ENCODE assay signal across 8 cellular contexts in genomic region chr7:45001138-45001694, GRCh38. TPM values are rescaled to one million over a fixed set of nuclear protein-coding genes. Genes with fewer than 3 reads are reported as not detected.
DNase-seq lines count a peak whose midpoint lies in the region; ATAC-seq and TF ChIP-seq lines count a peak whose summit lies in the region.

No MANE protein-coding gene starts in this region.

- H3K9me2 ChIP-seq in Karpas-422 (replicated peaks; ENCODE audit: insufficient read depth, low read length): no peaks in the 10 kb centered on the region

- peak overlapping the region; percentile 64 for H3K27ac ChIP-seq in CD4-positive, alpha-beta memory T cell (ENCODE audit: low read depth, low read length)
- H3K27ac ChIP-seq in Karpas-422 (ENCODE audit: low read length) (peak overlapping the region; percentile 98), endodermal cell (ENCODE audit: low read depth, low read length) (no peak overlapping the region)

- H3K27me3 ChIP-seq in CD4-positive, alpha-beta memory T cell (ENCODE audit: insufficient read depth, low read length): no peaks in the 10 kb centered on the region
- H3K27me3 ChIP-seq in Karpas-422 (ENCODE audit: low read length) (no peaks in the 10 kb centered on the region), endodermal cell (ENCODE audit: control insufficient read depth, insufficient read depth, low read length, poor library complexity, severe bottlenecking) (no peaks in the 10 kb centered on the region)

- H3K9ac ChIP-seq in Karpas-422 (ENCODE audit: low read length) (peak overlapping the region; percentile 98), endodermal cell (ENCODE audit: extremely low read depth, low read length, poor library complexity, severe bottlenecking) (peak overlapping the region; percentile 75)

- peak overlapping the region; percentile 53 to 84 for H3K4me3 ChIP-seq in CD4-positive, alpha-beta memory T cell (ENCODE audit: low read length in 2 of 2)
- peak overlapping the region; percentile 99 for H3K4me3 ChIP-seq in Karpas-422 (ENCODE audit: low read length)
- peak overlapping the region; percentile 89 for H3K4me3 ChIP-seq in endodermal cell (ENCODE audit: low read length)

- 53 to 68% methylated on average over 10 of the region's 10 CpGs for WGBS in endodermal cell (ENCODE audit: insufficient coverage in 1 of 2, insufficient read length in 1 of 2), 2 experiments

- TF ChIP-seq CTCF in endodermal cell (conservative IDR thresholded peaks at IDR 0.05) (no peak), osteocyte (IDR thresholded peaks at IDR 0.05) (no peak)

- peaks cover 18% of the 10 kb centered on the region for H4K20me1 ChIP-seq in Karpas-422 (ENCODE audit: insufficient read depth, low read depth, low read length)

- no peaks in the 10 kb centered on the region for H3K27me3 Mint-ChIP-seq in CD4-positive, alpha-beta memory T cell
- no peaks in the 10 kb centered on the region for H3K27me3 Mint-ChIP-seq in activated CD4-positive, alpha-beta memory T cell treated with anti-CD3 and anti-CD28 coated beads for 36 hours
- H3K27me3 Mint-ChIP-seq in endodermal cell (ENCODE audit: insufficient read depth) (no peaks in the 10 kb centered on the region), osteocyte (ENCODE audit: unreplicated experiment) (no peaks in the 10 kb centered on the region)

- peaks cover 5 to 15% of the 10 kb centered on the region in 2 donors for H3K36me3 Mint-ChIP-seq in CD4-positive, alpha-beta memory T cell
- peaks cover 27% of the 10 kb centered on the region for H3K36me3 Mint-ChIP-seq in activated CD4-positive, alpha-beta memory T cell treated with anti-CD3 and anti-CD28 coated beads for 36 hours
- H3K36me3 Mint-ChIP-seq in endodermal cell (ENCODE audit: low read depth): peaks cover 7% of the 10 kb centered on the region
- H3K36me3 Mint-ChIP-seq in osteocyte (ENCODE audit: unreplicated experiment): no peaks in the 10 kb centered on the region

- peaks cover 61% of the 10 kb centered on the region for H3K4me1 ChIP-seq in CD4-positive, alpha-beta memory T cell (ENCODE audit: insufficient read depth, low read length)
- peaks cover 67% of the 10 kb centered on the region for H3K4me1 ChIP-seq in Karpas-422 (ENCODE audit: low read length)
- H3K4me1 ChIP-seq in endodermal cell (ENCODE audit: control insufficient read depth, insufficient read depth, low read length): no peaks in the 10 kb centered on the region

- CTCF ChIA-PET in CD4-positive, alpha-beta memory T cell (lab: Charles Lee; ENCODE audit: partially characterized antibody): interaction anchor here (0.7 to 9.9 kb wide), 19 partner anchors 12 to 176 kb away, joined by 3 to 150 read pairs (median 5); partner anchors contain the start of genes MYO1G and TBRG4
- CTCF ChIA-PET in activated CD4-positive, alpha-beta memory T cell treated with anti-CD3 and anti-CD28 coated beads for 36 hours (lab: Charles Lee): interaction anchor here (0.9 to 6.3 kb wide), 14 partner anchors 11 to 135 kb away, joined by 3 to 46 read pairs (median 6); partner anchors contain the start of gene MYO1G

- no peaks in the 10 kb centered on the region for H3K36me3 ChIP-seq in CD4-positive, alpha-beta memory T cell (ENCODE audit: insufficient read depth, low read length)
- H3K36me3 ChIP-seq in Karpas-422 (ENCODE audit: insufficient read depth, low read length) (peaks cover 10% of the 10 kb centered on the region; the same call in 1 of the 2 replicates), endodermal cell (ENCODE audit: control insufficient read depth, insufficient read depth, low read length) (peaks cover 3% of the 10 kb centered on the region)

- peak overlapping the region; percentile 100 for H3K4me2 ChIP-seq in Karpas-422 (ENCODE audit: low read depth, low read length, poor library complexity, severe bottlenecking)

- peak; percentile 72 to 90 (median 76) for DNase-seq in CD4-positive, alpha-beta memory T cell
- DNase-seq in Karpas-422 (peak; percentile 89), endodermal cell (peak; percentile 68), osteocyte (ENCODE audit: extremely low spot score, unreplicated experiment) (no peak), NCI-H524 treated with DMSO at 0.1 percent for 48 hours (lab: John Stamatoyannopoulos, UW) (no peak), ecto neural progenitor cell (ENCODE audit: low spot score) (no peak)
- DNase-seq in activated CD4-positive, alpha-beta memory T cell treated with anti-CD3 and anti-CD28 coated beads for 36 hours: peak; percentile 82

- H3K9me3 Mint-ChIP-seq in CD4-positive, alpha-beta memory T cell: peaks cover 0 to 3% (median 0%) of the 10 kb centered on the region in 8 donors
- no peaks in the 10 kb centered on the region for H3K9me3 Mint-ChIP-seq in activated CD4-positive, alpha-beta memory T cell treated with anti-CD3 and anti-CD28 coated beads for 36 hours
- H3K9me3 Mint-ChIP-seq in endodermal cell: no peaks in the 10 kb centered on the region
- H3K9me3 Mint-ChIP-seq in osteocyte (ENCODE audit: unreplicated experiment): no peaks in the 10 kb centered on the region

- ATAC-seq in GM19324 (IDR thresholded peaks at IDR 0.05; ENCODE audit: low FRiP score, unreplicated experiment): peak; percentile 21

- H3K4me3 Mint-ChIP-seq in CD4-positive, alpha-beta memory T cell: peak overlapping the region; percentile 86 to 94 (median 91)
- H3K4me3 Mint-ChIP-seq in activated CD4-positive, alpha-beta memory T cell treated with anti-CD3 and anti-CD28 coated beads for 36 hours: peak overlapping the region; percentile 83
- H3K4me3 Mint-ChIP-seq in endodermal cell (peak overlapping the region; percentile 88), osteocyte (ENCODE audit: unreplicated experiment) (peak overlapping the region; percentile 75)

- POLR2A ChIA-PET in CD4-positive, alpha-beta memory T cell (lab: Charles Lee; ENCODE audit: partially characterized antibody): interaction anchor here (0.9 to 20.2 kb wide), 26 partner anchors 10 to 427 kb away, joined by 3 to 479 read pairs (median 6); partner anchors contain the start of genes DDX56, MYO1G, PURB and TBRG4
- POLR2A ChIA-PET in activated CD4-positive, alpha-beta memory T cell treated with anti-CD3 and anti-CD28 coated beads for 36 hours (lab: Charles Lee): interaction anchor here (0.7 to 7.5 kb wide), 21 partner anchors 10 to 418 kb away, joined by 3 to 208 read pairs (median 5); partner anchors contain the start of genes H2AZ2, MYO1G, PURB and TBRG4

- peak overlapping the region; percentile 89 to 96 (median 96) for H3K27ac Mint-ChIP-seq in CD4-positive, alpha-beta memory T cell
- H3K27ac Mint-ChIP-seq in activated CD4-positive, alpha-beta memory T cell treated with anti-CD3 and anti-CD28 coated beads for 36 hours: peak overlapping the region; percentile 94
- H3K27ac Mint-ChIP-seq in endodermal cell (peak overlapping the region; percentile 4), osteocyte (ENCODE audit: unreplicated experiment) (peak overlapping the region; percentile 82)

- H3K9me3 ChIP-seq in CD4-positive, alpha-beta memory T cell (ENCODE audit: control insufficient read depth in 1 of 2, low read length in 2 of 2): no peaks in the 10 kb centered on the region
- H3K9me3 ChIP-seq in Karpas-422 (ENCODE audit: low read length) (no peaks in the 10 kb centered on the region), endodermal cell (ENCODE audit: control insufficient read depth, low read length) (no peaks in the 10 kb centered on the region)

- no peak overlapping the region for H2AFZ ChIP-seq in Karpas-422 (ENCODE audit: low read length)

- peaks cover 58% of the 10 kb centered on the region for H3K79me2 ChIP-seq in Karpas-422 (ENCODE audit: low read length)

- peaks cover 32 to 58% (median 43%) of the 10 kb centered on the region in 4 donors for H3K4me1 Mint-ChIP-seq in CD4-positive, alpha-beta memory T cell
- peaks cover 53% of the 10 kb centered on the region for H3K4me1 Mint-ChIP-seq in activated CD4-positive, alpha-beta memory T cell treated with anti-CD3 and anti-CD28 coated beads for 36 hours (ENCODE audit: low read depth)
- peaks cover 11% of the 10 kb centered on the region for H3K4me1 Mint-ChIP-seq in endodermal cell
- H3K4me1 Mint-ChIP-seq in osteocyte (ENCODE audit: unreplicated experiment): peaks cover 22% of the 10 kb centered on the region

- intact Hi-C loops in CD4-positive, alpha-beta memory T cell (cut with micrococcal nuclease): loop anchor here (1.0 kb wide), 1 partner anchor 26 kb away; no protein-coding TSS in a partner anchor
- intact Hi-C loops in activated CD4-positive, alpha-beta memory T cell treated with anti-CD3 and anti-CD28 coated beads for 36 hours (cut with micrococcal nuclease): loop anchor here (1.0 to 2.0 kb wide), 4 partner anchors 26 to 800 kb away; partner anchors contain the start of genes OGDH, TBRG4 and YKT6

RNA-seq across cellular contexts. Expression of gene CCM2, which starts 1.2 kb away (rescaled TPM):
- total RNA-seq in CD4-positive, alpha-beta memory T cell: 100 to 1,000 TPM; 192 to 200 TPM
- polyA plus RNA-seq in CD4-positive, alpha-beta memory T cell: 10 to 100 TPM; 82.1 to 91.9 TPM
- 42.5 and 78.8 TPM in 2 replicates for total RNA-seq in Karpas-422 (2014; rRNA removed; shearing (Covaris generic); ENCODE audit: low replicate concordance)
- total RNA-seq in activated CD4-positive, alpha-beta memory T cell treated with anti-CD3 and anti-CD28 coated beads for 36 hours: 10 to 100 TPM; 85.2 to 89.6 TPM
- total RNA-seq in endodermal cell (10 to 100 TPM; 37.4 to 38.1 TPM), osteocyte (41.4 and 42.3 TPM in 2 replicates)
- 36.7 TPM for polyA plus RNA-seq in endodermal cell (2013, experiment 1 of 2)
- 40.5 TPM for polyA plus RNA-seq in endodermal cell (2013, experiment 2 of 2)

RNA-seq across cellular contexts. Expression of gene MYO1G, which starts 22.4 kb away (rescaled TPM):
- total RNA-seq in CD4-positive, alpha-beta memory T cell: 10 to 100 TPM; 92.9 to 94.2 TPM
- 100 to 1,000 TPM; 143 to 168 TPM for polyA plus RNA-seq in CD4-positive, alpha-beta memory T cell
- total RNA-seq in Karpas-422 (2014; rRNA removed; shearing (Covaris generic); ENCODE audit: low replicate concordance): 62.4 and 130 TPM in 2 replicates
- total RNA-seq in activated CD4-positive, alpha-beta memory T cell treated with anti-CD3 and anti-CD28 coated beads for 36 hours: 100 to 1,000 TPM; 429 to 436 TPM
- total RNA-seq in endodermal cell: under 1 TPM; 0.11 to 0.33 TPM
- polyA plus RNA-seq in endodermal cell (2013, experiment 1 of 2): 0.07 TPM
- polyA plus RNA-seq in endodermal cell (2013, experiment 2 of 2): 0.12 TPM
- 0.05 TPM in 1 of 2 replicates, not detected in the other for total RNA-seq in osteocyte

Comparison
In these comparisons a context has a peak if more than half of its experiments do, and no peak if none do; other contexts are left out.
1. DNase-seq: peak in CD4-positive, alpha-beta memory T cell (5 of 5), Karpas-422 (single experiment), activated CD4-positive, alpha-beta memory T cell treated with anti-CD3 and anti-CD28 coated beads for 36 hours (single experiment) and endodermal cell (single experiment); none in osteocyte (single experiment), NCI-H524 treated with DMSO at 0.1 percent for 48 hours (single experiment) and ecto neural progenitor cell (single experiment).
2. H3K27ac Mint-ChIP-seq: peak in every context shown above with its lines; median percentile 96 in CD4-positive, alpha-beta memory T cell; 94 in activated CD4-positive, alpha-beta memory T cell treated with anti-CD3 and anti-CD28 coated beads for 36 hours; 82 in osteocyte; 4 in endodermal cell.
3. RNA of gene MYO1G, which starts 22.4 kb away (total RNA-seq): 429 to 436 TPM in activated CD4-positive, alpha-beta memory T cell treated with anti-CD3 and anti-CD28 coated beads for 36 hours, 92.9 to 94.2 TPM in CD4-positive, alpha-beta memory T cell and 62.4 to 130 TPM in Karpas-422; 0.11 to 0.33 TPM in endodermal cell and 0.05 TPM in osteocyte; every median in the first group is over 10 times any median in the second.
4. Peak in every context shown above with its lines, with median percentiles within 50 percentile points of each other: H3K4me3 ChIP-seq and H3K4me3 Mint-ChIP-seq.